1 cellular context compared by ENCODE assay signal in the genomic region with DNA sequence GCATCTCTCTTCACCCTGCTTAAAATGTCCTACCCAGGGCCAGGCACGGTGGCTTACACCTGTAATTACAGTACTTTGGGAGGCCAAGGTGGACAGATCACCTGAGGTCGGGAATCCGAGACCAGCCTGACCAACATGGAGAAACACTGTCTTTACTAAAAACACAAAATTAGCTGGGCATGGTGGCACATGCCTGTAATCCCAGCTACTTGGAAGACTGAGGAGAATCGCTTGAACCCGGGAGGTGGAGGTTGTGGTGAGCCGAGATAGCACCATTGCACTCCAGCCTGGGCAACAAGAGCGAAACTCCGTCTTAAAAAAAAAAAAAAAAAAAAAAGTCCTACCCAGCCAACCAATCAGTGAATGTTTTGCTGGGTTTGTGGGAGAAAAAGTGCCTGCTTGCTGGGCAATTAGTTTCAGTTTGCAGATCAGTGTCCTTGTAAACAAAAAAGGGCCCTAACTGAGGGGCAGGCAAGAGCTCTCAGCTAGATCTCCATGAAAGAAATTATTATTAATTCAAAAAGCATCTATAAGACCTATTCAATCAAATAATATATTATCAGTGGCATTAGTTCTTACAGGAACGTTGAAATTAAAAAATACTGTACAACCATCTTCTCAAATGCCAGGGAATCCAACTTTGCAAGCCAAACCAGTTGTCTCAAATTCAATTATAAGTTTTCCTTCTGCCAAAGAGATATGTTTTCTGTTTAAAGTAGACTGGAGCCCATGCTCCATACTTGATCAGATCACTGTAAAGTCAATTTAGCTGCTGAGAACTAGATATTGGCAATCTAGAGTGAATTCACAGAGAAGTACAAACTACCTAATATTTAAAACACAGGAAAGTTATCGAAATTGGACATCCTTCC.
A peak's percentile ranks its signal among the peaks of the same experiment; 100 is the strongest.
TF ChIP-seq lines count a peak whose summit lies in the region.

No MANE protein-coding gene starts in this region.

TF ChIP-seq in HepG2, 621 proteins besides CTCF, POLR2A, EP300 and RAD21 (continued from another document and continues in another):
- TF ChIP-seq, protein P1, sequence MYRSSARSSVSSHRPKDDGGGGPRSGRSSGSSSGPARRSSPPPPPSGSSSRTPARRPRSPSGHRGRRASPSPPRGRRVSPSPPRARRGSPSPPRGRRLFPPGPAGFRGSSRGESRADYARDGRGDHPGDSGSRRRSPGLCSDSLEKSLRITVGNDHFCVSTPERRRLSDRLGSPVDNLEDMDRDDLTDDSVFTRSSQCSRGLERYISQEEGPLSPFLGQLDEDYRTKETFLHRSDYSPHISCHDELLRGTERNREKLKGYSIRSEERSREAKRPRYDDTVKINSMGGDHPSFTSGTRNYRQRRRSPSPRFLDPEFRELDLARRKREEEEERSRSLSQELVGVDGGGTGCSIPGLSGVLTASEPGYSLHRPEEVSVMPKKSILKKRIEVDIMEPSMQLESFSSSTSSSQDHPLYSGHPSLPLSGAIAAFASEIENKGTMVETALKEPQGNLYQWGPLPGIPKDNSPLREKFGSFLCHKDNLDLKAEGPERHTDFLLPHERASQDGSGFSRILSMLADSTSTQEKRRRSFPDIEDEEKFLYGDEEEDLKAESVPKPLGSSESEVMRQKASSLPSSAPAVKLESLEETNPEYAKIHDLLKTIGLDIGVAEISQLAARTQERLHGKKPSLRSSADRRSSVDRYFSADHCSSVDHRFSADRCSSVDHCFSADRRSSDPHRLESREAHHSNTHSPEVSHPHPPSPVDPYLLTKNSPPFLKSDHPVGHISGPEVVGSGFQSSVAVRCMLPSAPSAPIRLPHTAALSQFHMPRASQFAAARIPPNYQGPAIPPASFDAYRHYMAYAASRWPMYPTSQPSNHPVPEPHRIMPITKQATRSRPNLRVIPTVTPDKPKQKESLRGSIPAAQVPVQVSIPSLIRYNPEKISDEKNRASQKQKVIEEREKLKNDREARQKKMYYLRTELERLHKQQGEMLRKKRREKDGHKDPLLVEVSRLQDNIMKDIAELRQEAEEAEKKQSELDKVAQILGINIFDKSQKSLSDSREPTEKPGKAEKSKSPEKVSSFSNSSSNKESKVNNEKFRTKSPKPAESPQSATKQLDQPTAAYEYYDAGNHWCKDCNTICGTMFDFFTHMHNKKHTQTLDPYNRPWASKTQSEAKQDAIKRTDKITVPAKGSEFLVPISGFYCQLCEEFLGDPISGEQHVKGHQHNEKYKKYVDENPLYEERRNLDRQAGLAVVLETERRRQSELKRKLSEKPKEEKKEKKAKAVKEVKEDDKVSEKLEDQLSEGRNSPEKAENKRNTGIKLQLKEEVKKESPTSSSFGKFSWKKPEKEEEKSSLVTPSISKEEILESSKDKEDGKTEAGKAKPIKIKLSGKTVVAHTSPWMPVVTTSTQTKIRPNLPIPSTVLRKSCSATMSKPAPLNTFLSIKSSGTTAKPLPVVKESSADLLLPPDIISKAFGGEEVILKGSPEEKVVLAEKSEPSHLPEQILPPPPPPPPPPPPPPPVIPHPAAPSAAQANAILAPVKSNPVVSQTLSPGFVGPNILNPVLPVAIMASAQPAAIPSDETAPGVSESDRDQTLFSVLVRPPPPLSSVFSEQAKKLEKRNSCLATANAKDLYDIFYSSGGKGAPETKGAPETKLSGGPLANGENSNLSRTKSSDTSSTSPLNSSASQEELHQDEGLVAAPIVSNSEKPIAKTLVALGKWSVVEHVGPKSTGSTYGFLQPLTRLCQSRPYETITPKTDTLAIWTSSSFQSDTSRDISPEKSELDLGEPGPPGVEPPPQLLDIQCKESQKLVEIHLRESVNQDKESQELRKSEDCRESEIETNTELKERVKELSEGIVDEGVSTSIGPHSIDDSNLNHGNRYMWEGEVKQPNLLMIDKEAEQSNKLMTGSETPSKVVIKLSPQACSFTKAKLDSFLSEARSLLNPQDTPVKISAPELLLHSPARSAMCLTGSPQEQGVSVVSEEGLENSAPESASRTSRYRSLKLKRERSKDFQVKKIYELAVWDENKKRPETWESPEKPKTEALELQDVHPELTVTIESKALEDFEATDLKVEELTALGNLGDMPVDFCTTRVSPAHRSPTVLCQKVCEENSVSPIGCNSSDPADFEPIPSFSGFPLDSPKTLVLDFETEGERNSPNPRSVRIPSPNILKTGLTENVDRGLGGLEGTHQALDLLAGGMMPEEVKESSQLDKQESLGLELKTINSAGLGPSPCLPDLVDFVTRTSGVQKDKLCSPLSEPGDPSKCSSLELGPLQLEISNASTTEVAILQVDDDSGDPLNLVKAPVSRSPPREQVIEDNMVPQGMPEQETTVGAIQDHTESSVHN (CRISPR knock-in tag; IDR thresholded peaks at IDR 0.05) = 0 out of 2 replicates have a peak, but pooled peaks have one; percentile 46
- TF ChIP-seq, protein P2, sequence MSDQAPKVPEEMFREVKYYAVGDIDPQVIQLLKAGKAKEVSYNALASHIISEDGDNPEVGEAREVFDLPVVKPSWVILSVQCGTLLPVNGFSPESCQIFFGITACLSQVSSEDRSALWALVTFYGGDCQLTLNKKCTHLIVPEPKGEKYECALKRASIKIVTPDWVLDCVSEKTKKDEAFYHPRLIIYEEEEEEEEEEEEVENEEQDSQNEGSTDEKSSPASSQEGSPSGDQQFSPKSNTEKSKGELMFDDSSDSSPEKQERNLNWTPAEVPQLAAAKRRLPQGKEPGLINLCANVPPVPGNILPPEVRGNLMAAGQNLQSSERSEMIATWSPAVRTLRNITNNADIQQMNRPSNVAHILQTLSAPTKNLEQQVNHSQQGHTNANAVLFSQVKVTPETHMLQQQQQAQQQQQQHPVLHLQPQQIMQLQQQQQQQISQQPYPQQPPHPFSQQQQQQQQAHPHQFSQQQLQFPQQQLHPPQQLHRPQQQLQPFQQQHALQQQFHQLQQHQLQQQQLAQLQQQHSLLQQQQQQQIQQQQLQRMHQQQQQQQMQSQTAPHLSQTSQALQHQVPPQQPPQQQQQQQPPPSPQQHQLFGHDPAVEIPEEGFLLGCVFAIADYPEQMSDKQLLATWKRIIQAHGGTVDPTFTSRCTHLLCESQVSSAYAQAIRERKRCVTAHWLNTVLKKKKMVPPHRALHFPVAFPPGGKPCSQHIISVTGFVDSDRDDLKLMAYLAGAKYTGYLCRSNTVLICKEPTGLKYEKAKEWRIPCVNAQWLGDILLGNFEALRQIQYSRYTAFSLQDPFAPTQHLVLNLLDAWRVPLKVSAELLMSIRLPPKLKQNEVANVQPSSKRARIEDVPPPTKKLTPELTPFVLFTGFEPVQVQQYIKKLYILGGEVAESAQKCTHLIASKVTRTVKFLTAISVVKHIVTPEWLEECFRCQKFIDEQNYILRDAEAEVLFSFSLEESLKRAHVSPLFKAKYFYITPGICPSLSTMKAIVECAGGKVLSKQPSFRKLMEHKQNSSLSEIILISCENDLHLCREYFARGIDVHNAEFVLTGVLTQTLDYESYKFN (CRISPR knock-in tag; conservative IDR thresholded peaks at IDR 0.05) = peak; percentile 54
- TF ChIP-seq, protein P3, sequence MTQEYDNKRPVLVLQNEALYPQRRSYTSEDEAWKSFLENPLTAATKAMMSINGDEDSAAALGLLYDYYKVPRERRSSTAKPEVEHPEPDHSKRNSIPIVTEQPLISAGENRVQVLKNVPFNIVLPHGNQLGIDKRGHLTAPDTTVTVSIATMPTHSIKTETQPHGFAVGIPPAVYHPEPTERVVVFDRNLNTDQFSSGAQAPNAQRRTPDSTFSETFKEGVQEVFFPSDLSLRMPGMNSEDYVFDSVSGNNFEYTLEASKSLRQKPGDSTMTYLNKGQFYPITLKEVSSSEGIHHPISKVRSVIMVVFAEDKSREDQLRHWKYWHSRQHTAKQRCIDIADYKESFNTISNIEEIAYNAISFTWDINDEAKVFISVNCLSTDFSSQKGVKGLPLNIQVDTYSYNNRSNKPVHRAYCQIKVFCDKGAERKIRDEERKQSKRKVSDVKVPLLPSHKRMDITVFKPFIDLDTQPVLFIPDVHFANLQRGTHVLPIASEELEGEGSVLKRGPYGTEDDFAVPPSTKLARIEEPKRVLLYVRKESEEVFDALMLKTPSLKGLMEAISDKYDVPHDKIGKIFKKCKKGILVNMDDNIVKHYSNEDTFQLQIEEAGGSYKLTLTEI (CRISPR knock-in tag; conservative IDR thresholded peaks at IDR 0.05) = no peak
- no peak for TF ChIP-seq SSRP1 (CRISPR knock-in tag; IDR thresholded peaks at IDR 0.05)
- TF ChIP-seq KMT2B (CRISPR knock-in tag; IDR thresholded peaks at IDR 0.05) = peak; percentile 79
- TF ChIP-seq ZNF776 (CRISPR knock-in tag; IDR thresholded peaks at IDR 0.05) = no peak
- TF ChIP-seq FOXP1 (IDR thresholded peaks at IDR 0.05) = 0 out of 2 replicates have a peak, but pooled peaks have one; percentile 51
- TF ChIP-seq FOXP1 (CRISPR knock-in tag; IDR thresholded peaks at IDR 0.05) = peak; percentile 27; the same call in 1 of the 2 replicates
- 0 out of 2 replicates have a peak, but pooled peaks have one; percentile 24 for TF ChIP-seq TAF1 (CRISPR knock-in tag; IDR thresholded peaks at IDR 0.05)
- no peak for TF ChIP-seq FIP1L1 (IDR thresholded peaks at IDR 0.05; ENCODE audit: borderline replicate concordance, insufficient read depth, low read depth, low read length)
- TF ChIP-seq, protein P4, sequence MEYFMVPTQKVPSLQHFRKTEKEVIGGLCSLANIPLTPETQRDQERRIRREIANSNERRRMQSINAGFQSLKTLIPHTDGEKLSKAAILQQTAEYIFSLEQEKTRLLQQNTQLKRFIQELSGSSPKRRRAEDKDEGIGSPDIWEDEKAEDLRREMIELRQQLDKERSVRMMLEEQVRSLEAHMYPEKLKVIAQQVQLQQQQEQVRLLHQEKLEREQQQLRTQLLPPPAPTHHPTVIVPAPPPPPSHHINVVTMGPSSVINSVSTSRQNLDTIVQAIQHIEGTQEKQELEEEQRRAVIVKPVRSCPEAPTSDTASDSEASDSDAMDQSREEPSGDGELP (IDR thresholded peaks at IDR 0.05; ENCODE audit: borderline replicate concordance, low read depth) = 0 out of 2 replicates have a peak, but pooled peaks have one; percentile 20
- 0 out of 2 replicates have a peak, but pooled peaks have one; percentile 31 for TF ChIP-seq PHF8 (CRISPR knock-in tag; IDR thresholded peaks at IDR 0.05)
- peak; percentile 91 for TF ChIP-seq ZNF460 (CRISPR knock-in tag; IDR thresholded peaks at IDR 0.05; ENCODE audit: borderline replicate concordance)
- TF ChIP-seq, protein P5, sequence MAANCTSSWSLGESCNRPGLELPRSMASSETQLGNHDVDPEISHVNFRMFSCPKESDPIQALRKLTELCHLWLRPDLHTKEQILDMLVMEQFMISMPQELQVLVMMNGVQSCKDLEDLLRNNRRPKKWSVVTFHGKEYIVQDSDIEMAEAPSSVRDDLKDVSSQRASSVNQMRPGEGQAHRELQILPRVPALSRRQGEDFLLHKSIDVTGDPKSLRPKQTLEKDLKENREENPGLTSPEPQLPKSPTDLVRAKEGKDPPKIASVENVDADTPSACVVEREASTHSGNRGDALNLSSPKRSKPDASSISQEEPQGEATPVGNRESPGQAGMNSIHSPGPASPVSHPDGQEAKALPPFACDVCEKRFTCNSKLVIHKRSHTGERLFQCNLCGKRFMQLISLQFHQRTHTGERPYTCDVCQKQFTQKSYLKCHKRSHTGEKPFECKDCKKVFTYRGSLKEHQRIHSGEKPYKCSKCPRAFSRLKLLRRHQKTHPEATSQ (CRISPR knock-in tag; IDR thresholded peaks at IDR 0.05; ENCODE audit: borderline replicate concordance) = no peak
- TF ChIP-seq, protein P6, sequence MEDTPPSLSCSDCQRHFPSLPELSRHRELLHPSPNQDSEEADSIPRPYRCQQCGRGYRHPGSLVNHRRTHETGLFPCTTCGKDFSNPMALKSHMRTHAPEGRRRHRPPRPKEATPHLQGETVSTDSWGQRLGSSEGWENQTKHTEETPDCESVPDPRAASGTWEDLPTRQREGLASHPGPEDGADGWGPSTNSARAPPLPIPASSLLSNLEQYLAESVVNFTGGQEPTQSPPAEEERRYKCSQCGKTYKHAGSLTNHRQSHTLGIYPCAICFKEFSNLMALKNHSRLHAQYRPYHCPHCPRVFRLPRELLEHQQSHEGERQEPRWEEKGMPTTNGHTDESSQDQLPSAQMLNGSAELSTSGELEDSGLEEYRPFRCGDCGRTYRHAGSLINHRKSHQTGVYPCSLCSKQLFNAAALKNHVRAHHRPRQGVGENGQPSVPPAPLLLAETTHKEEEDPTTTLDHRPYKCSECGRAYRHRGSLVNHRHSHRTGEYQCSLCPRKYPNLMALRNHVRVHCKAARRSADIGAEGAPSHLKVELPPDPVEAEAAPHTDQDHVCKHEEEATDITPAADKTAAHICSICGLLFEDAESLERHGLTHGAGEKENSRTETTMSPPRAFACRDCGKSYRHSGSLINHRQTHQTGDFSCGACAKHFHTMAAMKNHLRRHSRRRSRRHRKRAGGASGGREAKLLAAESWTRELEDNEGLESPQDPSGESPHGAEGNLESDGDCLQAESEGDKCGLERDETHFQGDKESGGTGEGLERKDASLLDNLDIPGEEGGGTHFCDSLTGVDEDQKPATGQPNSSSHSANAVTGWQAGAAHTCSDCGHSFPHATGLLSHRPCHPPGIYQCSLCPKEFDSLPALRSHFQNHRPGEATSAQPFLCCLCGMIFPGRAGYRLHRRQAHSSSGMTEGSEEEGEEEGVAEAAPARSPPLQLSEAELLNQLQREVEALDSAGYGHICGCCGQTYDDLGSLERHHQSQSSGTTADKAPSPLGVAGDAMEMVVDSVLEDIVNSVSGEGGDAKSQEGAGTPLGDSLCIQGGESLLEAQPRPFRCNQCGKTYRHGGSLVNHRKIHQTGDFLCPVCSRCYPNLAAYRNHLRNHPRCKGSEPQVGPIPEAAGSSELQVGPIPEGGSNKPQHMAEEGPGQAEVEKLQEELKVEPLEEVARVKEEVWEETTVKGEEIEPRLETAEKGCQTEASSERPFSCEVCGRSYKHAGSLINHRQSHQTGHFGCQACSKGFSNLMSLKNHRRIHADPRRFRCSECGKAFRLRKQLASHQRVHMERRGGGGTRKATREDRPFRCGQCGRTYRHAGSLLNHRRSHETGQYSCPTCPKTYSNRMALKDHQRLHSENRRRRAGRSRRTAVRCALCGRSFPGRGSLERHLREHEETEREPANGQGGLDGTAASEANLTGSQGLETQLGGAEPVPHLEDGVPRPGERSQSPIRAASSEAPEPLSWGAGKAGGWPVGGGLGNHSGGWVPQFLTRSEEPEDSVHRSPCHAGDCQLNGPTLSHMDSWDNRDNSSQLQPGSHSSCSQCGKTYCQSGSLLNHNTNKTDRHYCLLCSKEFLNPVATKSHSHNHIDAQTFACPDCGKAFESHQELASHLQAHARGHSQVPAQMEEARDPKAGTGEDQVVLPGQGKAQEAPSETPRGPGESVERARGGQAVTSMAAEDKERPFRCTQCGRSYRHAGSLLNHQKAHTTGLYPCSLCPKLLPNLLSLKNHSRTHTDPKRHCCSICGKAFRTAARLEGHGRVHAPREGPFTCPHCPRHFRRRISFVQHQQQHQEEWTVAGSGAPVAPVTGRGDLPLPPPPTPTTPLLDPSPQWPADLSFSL (CRISPR knock-in tag; IDR thresholded peaks at IDR 0.05) = no peak
